In the genomic region with DNA sequence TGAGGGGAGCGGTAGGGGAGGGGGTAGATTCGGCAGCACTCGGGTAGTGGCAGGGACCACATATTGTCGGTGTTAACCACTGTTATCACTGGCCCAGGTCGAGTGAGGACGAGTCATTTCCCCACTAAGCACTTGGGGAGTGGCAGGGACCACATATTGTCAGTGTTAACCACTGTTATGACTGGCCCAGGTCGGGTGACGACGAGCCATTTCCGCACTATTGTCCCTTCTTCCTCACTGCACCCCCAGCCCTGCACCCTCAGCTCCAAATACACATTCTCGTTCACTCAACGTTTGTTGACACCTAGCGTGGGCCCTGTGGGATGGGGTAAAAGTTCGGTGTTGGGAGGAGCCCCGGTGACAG, we compare ENCODE assay signal across 9 cellular contexts. TPM values are rescaled to one million over a fixed set of nuclear protein-coding genes. Genes with fewer than 3 reads are reported as not detected.
DNase-seq lines count a peak whose midpoint lies in the region; ATAC-seq, FAIRE-seq and TF ChIP-seq lines count a peak whose summit lies in the region.
"Had no signal": no experiment of that assay in that cellular context is flagged by ENCODE, and none has a peak within 500 bp of the region (broad histone marks: within the 10 kb centered on the region; RNA-seq: fewer than 3 reads in every experiment).

No MANE protein-coding gene starts in this region.

- peak overlapping the region; percentile 71 for H3K4me3 ChIP-seq in MG63
- H3K4me3 ChIP-seq in small intestine (ENCODE audit: low read depth in 1 of 2, low read length in 2 of 2), result peak overlapping the region in 1 of 2 donors; percentile 69

- no peaks in the 10 kb centered on the region for H3K9me3 Mint-ChIP-seq in Calu3 (ENCODE audit: low read depth, unreplicated experiment)

- H3K4me1 ChIP-seq in small intestine (ENCODE audit: control insufficient read depth in 2 of 2, insufficient read depth in 1 of 2, low read depth in 1 of 2, low read length in 1 of 2), result peaks cover 1 to 4% of the 10 kb centered on the region in 2 donors

- DNase-seq in Calu3, result no peak
- DNase-seq in MG63, result peak; percentile 10
- peak; percentile 47 to 64 for DNase-seq in activated T-helper 1 cell treated with anti-CD3 and anti-CD28 coated beads, Interleukin-2, amount 50 U/mL, for 16 hours (ENCODE audit: low read depth in 1 of 2, low spot score in 1 of 2)
- peak; percentile 44 for DNase-seq in Right ventricle myocardium superior
- peak; percentile 68 for DNase-seq in small intestine
- DNase-seq in NCI-H1417 (lab: John Stamatoyannopoulos, UW), result no peak
- DNase-seq in hippocampal formation (lab: John Stamatoyannopoulos, UW), result no peak

- FAIRE-seq in small intestine (lab: Jason Lieb, UNC), result no peak
- FAIRE-seq: TTC549 had no signal

- peaks cover 10% of the 10 kb centered on the region for H3K36me3 Mint-ChIP-seq in Calu3 (ENCODE audit: insufficient read depth, unreplicated experiment)

- no peaks in the 10 kb centered on the region for H3K27me3 ChIP-seq in MG63
- no peaks in the 10 kb centered on the region for H3K27me3 ChIP-seq in small intestine (ENCODE audit: control insufficient read depth in 2 of 2, insufficient read depth in 2 of 2, low read length in 2 of 2)

- ATAC-seq in GM21619 (IDR thresholded peaks at IDR 0.05; ENCODE audit: unreplicated experiment) (peak; percentile 49), Right ventricle myocardium superior (ENCODE audit: poor library complexity) (peak; percentile 15)

- H3K4me3 Mint-ChIP-seq in Calu3 (ENCODE audit: low read depth, unreplicated experiment), result peak overlapping the region; percentile 80

- H3K27me3 Mint-ChIP-seq in Calu3 (ENCODE audit: unreplicated experiment), result no peaks in the 10 kb centered on the region

- H3K36me3 ChIP-seq in MG63 (no peaks in the 10 kb centered on the region), small intestine (ENCODE audit: control insufficient read depth in 2 of 2, insufficient read depth in 2 of 2, low read length in 2 of 2) (peaks cover 2 to 3% of the 10 kb centered on the region in 2 donors)

- H3K9me3 ChIP-seq in MG63, result no peaks in the 10 kb centered on the region
- no peaks in the 10 kb centered on the region for H3K9me3 ChIP-seq in small intestine (ENCODE audit: control insufficient read depth, low read depth)

- no peak for TF ChIP-seq CTCF in Calu3 (IDR thresholded peaks at IDR 0.05; ENCODE audit: unreplicated experiment)

- BruUV-seq in Calu3 (replicated peaks; lab: Mats Ljungman, UMichigan), result no TSS peak

- intact Hi-C loops in Calu3 (cut with micrococcal nuclease; ENCODE audit: unreplicated experiment), result no loop called here
- intact Hi-C loops in Right ventricle myocardium superior (cut with DNase I), result no loop called here

- peak overlapping the region; percentile 85 to 97 for H3K27ac ChIP-seq in small intestine (ENCODE audit: low read depth in 1 of 2, low read length in 1 of 2)

- 28 to 47% (median 32%) methylated on average over 15 of the region's 15 CpGs for WGBS in small intestine, 3 donors

- no peak overlapping the region for H3K27ac Mint-ChIP-seq in Calu3 (ENCODE audit: unreplicated experiment)

- CTCF ChIA-PET in Calu3 (lab: Charles Lee), result interaction anchor here (0.6 kb wide), 1 partner anchor 218 kb away, joined by 3 read pairs; no protein-coding TSS in a partner anchor

- H3K4me1 Mint-ChIP-seq in Calu3 (ENCODE audit: low read depth, unreplicated experiment), result peaks cover 7% of the 10 kb centered on the region

RNA-seq across cellular contexts. Expression of gene CLN5, which starts 0.5 kb away (rescaled TPM):
- total RNA-seq in Calu3 (2022) (7.3 and 10.7 TPM in 2 replicates), Right ventricle myocardium superior (15.0 TPM)
- 13.5 and 17.1 TPM in 2 replicates for total RNA-seq in MG63 (2014; rRNA removed; shearing (Covaris generic); ENCODE audit: low replicate concordance)
- 10 to 100 TPM in 1 of 3 donors, 1 to 10 TPM in 2; 4.0 to 13.4 (median 9.7) TPM for polyA plus RNA-seq in small intestine

RNA-seq across cellular contexts. Expression of gene FBXL3, which starts 35.5 kb away (rescaled TPM):
- 8.8 and 10.9 TPM in 2 replicates for total RNA-seq in Calu3 (2022)
- total RNA-seq in MG63 (2014; rRNA removed; shearing (Covaris generic); ENCODE audit: low replicate concordance), result 27.3 and 32.5 TPM in 2 replicates
- 27.6 TPM for total RNA-seq in Right ventricle myocardium superior
- polyA plus RNA-seq in small intestine, result 10 to 100 TPM; 20.6 to 33.5 (median 28.0) TPM

RNA-seq across cellular contexts. Expression of gene ACOD1, which starts 43.1 kb away (rescaled TPM):
- total RNA-seq in Calu3 (2022) (not detected in 2 replicates), Right ventricle myocardium superior (not detected)
- total RNA-seq in MG63 (2014; rRNA removed; shearing (Covaris generic); ENCODE audit: low replicate concordance), result 0.16 TPM in 1 of 2 replicates, not detected in the other
- not detected for polyA plus RNA-seq in small intestine

Comparison
In these comparisons a context has a peak if more than half of its experiments do, and no peak if none do; other contexts are left out.
1. DNase-seq: peak in MG63 (single experiment), activated T-helper 1 cell treated with anti-CD3 and anti-CD28 coated beads, Interleukin-2, amount 50 U/mL, for 16 hours (2 of 2), Right ventricle myocardium superior (single experiment) and small intestine (single experiment); none in Calu3 (single experiment), NCI-H1417 (0 of 3) and hippocampal formation (0 of 2).